Comparison of ENCODE assay signal across 8 cellular contexts in genomic region chr1:226309398-226310122, GRCh38. TPM values are rescaled to one million over a fixed set of nuclear protein-coding genes. Genes with fewer than 3 reads are reported as not detected.
DNase-seq lines count a peak whose midpoint lies in the region; ATAC-seq and TF ChIP-seq lines count a peak whose summit lies in the region.

No MANE protein-coding gene starts in this region.

- ATAC-seq in GM23338 (peak; percentile 12), sciatic nerve (peak; percentile 47)

- H3K4me3 Mint-ChIP-seq in GM23338, result peak overlapping the region; percentile 75

- peaks cover 40% of the 10 kb centered on the region for H3K79me2 ChIP-seq in GM23338 (replicated peaks; ENCODE audit: insufficient read depth)

- H3K36me3 ChIP-seq in GM23338 (ENCODE audit: insufficient read depth), result no peaks in the 10 kb centered on the region

- no peaks in the 10 kb centered on the region for H3F3A ChIP-seq in GM23338 (replicated peaks; ENCODE audit: low read depth)

- H3K27me3 ChIP-seq in GM23338 (ENCODE audit: insufficient read depth), result peaks cover 19% of the 10 kb centered on the region

- DNase-seq in NCI-H510A treated with DMSO at 0.1 percent for 48 hours (lab: John Stamatoyannopoulos, UW) (peak; percentile 67), NCI-H510A (lab: John Stamatoyannopoulos, UW) (no peak), GM23338 (ENCODE audit: low spot score) (peak; percentile 40), NCI-H1092 treated with DMSO at 0.1 percent for 48 hours (lab: John Stamatoyannopoulos, UW) (peak; percentile 64), anterior cingulate cortex (lab: John Stamatoyannopoulos, UW) (peak in 35 of 58 donors; percentile 31 to 77 (median 55)), sciatic nerve (ENCODE audit: low spot score) (no peak), KG1 (lab: John Stamatoyannopoulos, UW) (no peak)

- H3K4me3 ChIP-seq in GM23338 (peak overlapping the region; percentile 96), iPS-11a (ENCODE audit: low read depth, low read length) (peak overlapping the region; percentile 82)

- intact Hi-C loops in sciatic nerve (cut with DNase I), result no loop called here

- H4K20me1 ChIP-seq in GM23338 (replicated peaks; ENCODE audit: insufficient read depth), result no peaks in the 10 kb centered on the region

- H3K4me1 ChIP-seq in GM23338 (ENCODE audit: insufficient read depth), result peaks cover 30% of the 10 kb centered on the region

- no peak for TF ChIP-seq CTCF in GM23338 (conservative IDR thresholded peaks at IDR 0.05; ENCODE audit: low read depth in 2 of 2)

- H3K27ac Mint-ChIP-seq in GM23338, result peak overlapping the region; percentile 3; the same call in 1 of the 2 replicates

- peaks cover 32% of the 10 kb centered on the region for H3K4me1 Mint-ChIP-seq in GM23338

- H3K9me2 ChIP-seq in GM23338 (ENCODE audit: insufficient read depth), result 0 out of 2 replicates have a peak, but pooled peaks cover 3% of the 10 kb centered on the region

- peak overlapping the region; percentile 94 for H2AFZ ChIP-seq in GM23338

- H3K9me3 Mint-ChIP-seq in GM23338, result no peaks in the 10 kb centered on the region

- no peak overlapping the region for H3K27ac ChIP-seq in GM23338 (ENCODE audit: low read depth)

- peak overlapping the region; percentile 89 for H3K4me2 ChIP-seq in GM23338

- peaks cover 13% of the 10 kb centered on the region for H3K27me3 Mint-ChIP-seq in GM23338 (ENCODE audit: insufficient read depth, low read depth, poor library complexity)

- no peaks in the 10 kb centered on the region; the same call in 2 of the 3 replicates for H3K36me3 Mint-ChIP-seq in GM23338 (ENCODE audit: low read depth)

TF ChIP-seq in GM23338, 12 proteins besides CTCF, POLR2A, EP300 and RAD21:
- TF ChIP-seq ZNF462 (CRISPR knock-in tag; IDR thresholded peaks at IDR 0.05) (no peak), EZH2 (IDR thresholded peaks at IDR 0.05; ENCODE audit: low read depth, unreplicated experiment) (no peak), EZH2phosphoT487 (IDR thresholded peaks at IDR 0.05; ENCODE audit: unreplicated experiment) (no peak), CREB1 (CRISPR knock-in tag; IDR thresholded peaks at IDR 0.05; ENCODE audit: low read depth) (no peak), ZNF331 (CRISPR knock-in tag; IDR thresholded peaks at IDR 0.05; ENCODE audit: low read depth) (no peak), ETS1 (IDR thresholded peaks at IDR 0.05) (no peak), JUNB (IDR thresholded peaks at IDR 0.05; ENCODE audit: unreplicated experiment) (no peak), NANOG (IDR thresholded peaks at IDR 0.05; ENCODE audit: borderline replicate concordance) (no peak), REST (IDR thresholded peaks at IDR 0.05; ENCODE audit: unreplicated experiment) (no peak), POLR2AphosphoS5 (IDR thresholded peaks at IDR 0.05; ENCODE audit: low read depth) (no peak), ZNF114 (CRISPR knock-in tag; IDR thresholded peaks at IDR 0.05) (no peak), STAT1 (IDR thresholded peaks at IDR 0.05; ENCODE audit: unreplicated experiment) (no peak)

RNA-seq across cellular contexts. Expression of gene LIN9, which starts 0.6 kb away (rescaled TPM):
- 16.9 and 17.5 TPM in 2 replicates for total RNA-seq in GM23338 (2014; rRNA removed; shearing (Covaris generic))
- polyA plus RNA-seq in GM23338 (2016; fragmentation: Nextera tagmentation; extraction: Ambion mirVana), result 11.8 and 12.4 TPM in 2 replicates
- 1.8 TPM for total RNA-seq in sciatic nerve

Comparison
In these comparisons a context has a peak if more than half of its experiments do, and no peak if none do; other contexts are left out.
1. DNase-seq: peak in NCI-H510A treated with DMSO at 0.1 percent for 48 hours (single experiment), GM23338 (single experiment), NCI-H1092 treated with DMSO at 0.1 percent for 48 hours (single experiment) and anterior cingulate cortex (35 of 58); none in NCI-H510A (single experiment), sciatic nerve (single experiment) and KG1 (single experiment).